10 cellular contexts compared by ENCODE assay signal in the genomic region with DNA sequence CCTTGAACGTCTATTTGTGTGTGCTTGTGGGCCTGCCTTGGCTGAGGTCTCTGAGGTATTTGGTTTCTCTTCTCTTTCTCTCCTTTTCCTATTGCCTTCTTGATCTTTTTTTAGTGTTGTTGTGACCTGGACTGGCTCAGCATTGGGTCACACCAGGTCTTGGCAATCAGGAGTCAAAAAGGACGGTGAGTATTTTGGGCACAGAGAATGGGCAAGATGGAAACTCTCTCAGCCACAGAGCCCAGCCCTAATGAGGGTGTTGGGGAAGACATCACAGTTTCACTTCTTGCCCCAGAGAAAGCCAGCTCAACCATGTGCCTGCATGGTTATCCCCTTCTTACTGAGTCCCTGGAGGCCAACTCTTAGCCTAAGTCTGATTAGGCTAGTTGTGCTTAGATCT. TPM values are rescaled to one million over a fixed set of nuclear protein-coding genes. Genes with fewer than 3 reads are reported as not detected.
A peak's percentile ranks its signal among the peaks of the same experiment; 100 is the strongest.
DNase-seq lines count a peak whose midpoint lies in the region; ATAC-seq and TF ChIP-seq lines count a peak whose summit lies in the region.
"Had no signal": no experiment of that assay in that cellular context is flagged by ENCODE, and none has a peak within 500 bp of the region (broad histone marks: within the 10 kb centered on the region; RNA-seq: fewer than 3 reads in every experiment).

No MANE protein-coding gene starts in this region.

- H3K27ac Mint-ChIP-seq in activated CD8-positive, alpha-beta T cell treated with anti-CD3 and anti-CD28 coated beads, Interleukin-2, amount 10 ng/mL, durations not matched to agents 7 days and 5 days = no peak overlapping the region
- no peak overlapping the region for H3K27ac Mint-ChIP-seq in activated CD8-positive, alpha-beta T cell treated with anti-CD3 and anti-CD28 coated beads for 36 hours
- H3K27ac Mint-ChIP-seq: brain had no signal

- intact Hi-C loops in activated CD8-positive, alpha-beta T cell treated with anti-CD3 and anti-CD28 coated beads for 36 hours (cut with micrococcal nuclease) = no loop called here
- intact Hi-C loops in psoas muscle (cut with DNase I) = loop anchor here in 1 of 2 donors (5.0 to 10.0 kb wide), 2 partner anchors 66 to 113 kb away; no protein-coding TSS in a partner anchor

- H3K4me3 Mint-ChIP-seq in activated CD8-positive, alpha-beta T cell treated with anti-CD3 and anti-CD28 coated beads, Interleukin-2, amount 10 ng/mL, durations not matched to agents 7 days and 5 days = no peak overlapping the region
- no peak overlapping the region for H3K4me3 Mint-ChIP-seq in activated CD8-positive, alpha-beta T cell treated with anti-CD3 and anti-CD28 coated beads for 36 hours
- H3K4me3 Mint-ChIP-seq: brain had no signal

- H3K27me3 ChIP-seq in psoas muscle (ENCODE audit: insufficient read depth in 3 of 3, low read length in 2 of 3) = no peaks in the 10 kb centered on the region
- H3K27me3 ChIP-seq: tibial artery had no signal

- H3K27me3 Mint-ChIP-seq in activated CD8-positive, alpha-beta T cell treated with anti-CD3 and anti-CD28 coated beads, Interleukin-2, amount 10 ng/mL, durations not matched to agents 7 days and 5 days (ENCODE audit: low read depth) = no peaks in the 10 kb centered on the region
- no peaks in the 10 kb centered on the region for H3K27me3 Mint-ChIP-seq in activated CD8-positive, alpha-beta T cell treated with anti-CD3 and anti-CD28 coated beads for 36 hours
- H3K27me3 Mint-ChIP-seq: brain had no signal

- ATAC-seq in activated CD8-positive, alpha-beta T cell treated with anti-CD3 and anti-CD28 coated beads, Interleukin-2, amount 10 ng/mL, durations not matched to agents 7 days and 5 days = no peak
- ATAC-seq in activated CD8-positive, alpha-beta T cell treated with anti-CD3 and anti-CD28 coated beads for 36 hours = no peak
- ATAC-seq in GM21786 (IDR thresholded peaks at IDR 0.05; ENCODE audit: unreplicated experiment) = peak; percentile 92
- peak; percentile 92 for ATAC-seq in HG03457 (IDR thresholded peaks at IDR 0.05; ENCODE audit: unreplicated experiment)
- ATAC-seq in psoas muscle = no peak
- ATAC-seq in HG02970 (IDR thresholded peaks at IDR 0.05; ENCODE audit: low FRiP score, unreplicated experiment) = no peak

- 27 to 37% (median 32%) methylated on average over 2 of the region's 2 CpGs for WGBS in psoas muscle, 3 donors

- CTCF ChIA-PET in activated CD8-positive, alpha-beta T cell treated with anti-CD3 and anti-CD28 coated beads, Interleukin-2, amount 10 ng/mL, durations not matched to agents 7 days and 5 days (lab: Charles Lee) = no interaction called here
- CTCF ChIA-PET in activated CD8-positive, alpha-beta T cell treated with anti-CD3 and anti-CD28 coated beads for 36 hours (lab: Charles Lee) = interaction anchor here (1.0 to 1.5 kb wide), 7 partner anchors 8 to 280 kb away, joined by 3 to 4 read pairs (median 4); a partner anchor contains a TSS

- H3K27ac ChIP-seq in psoas muscle = peak overlapping the region; percentile 54
- H3K27ac ChIP-seq: tibial artery had no signal

- POLR2A ChIA-PET in activated CD8-positive, alpha-beta T cell treated with anti-CD3 and anti-CD28 coated beads, Interleukin-2, amount 10 ng/mL, durations not matched to agents 7 days and 5 days (lab: Charles Lee) = no interaction called here
- POLR2A ChIA-PET in activated CD8-positive, alpha-beta T cell treated with anti-CD3 and anti-CD28 coated beads for 36 hours (lab: Charles Lee) = interaction anchor here (0.6 kb wide), 1 partner anchor 97 kb away, joined by 4 read pairs; no protein-coding TSS in a partner anchor

- peaks cover 21% of the 10 kb centered on the region for H3K4me1 ChIP-seq in psoas muscle

- H3K9me3 Mint-ChIP-seq in activated CD8-positive, alpha-beta T cell treated with anti-CD3 and anti-CD28 coated beads, Interleukin-2, amount 10 ng/mL, durations not matched to agents 7 days and 5 days (ENCODE audit: insufficient read depth) = no peaks in the 10 kb centered on the region
- no peaks in the 10 kb centered on the region for H3K9me3 Mint-ChIP-seq in activated CD8-positive, alpha-beta T cell treated with anti-CD3 and anti-CD28 coated beads for 36 hours
- H3K9me3 Mint-ChIP-seq: brain had no signal

- H3K4me3 ChIP-seq in psoas muscle = no peak overlapping the region
- H3K4me3 ChIP-seq: tibial artery had no signal

- no peaks in the 10 kb centered on the region for H3K36me3 ChIP-seq in psoas muscle (ENCODE audit: insufficient read depth in 1 of 2, low read depth in 1 of 2)
- H3K36me3 ChIP-seq: tibial artery had no signal

- DNase-seq in activated CD8-positive, alpha-beta T cell treated with anti-CD3 and anti-CD28 coated beads, Interleukin-2, amount 10 ng/mL, durations not matched to agents 7 days and 5 days = peak; percentile 13
- DNase-seq in activated CD8-positive, alpha-beta T cell treated with anti-CD3 and anti-CD28 coated beads for 36 hours = no peak
- DNase-seq in psoas muscle (no peak), Kasumi-1 (lab: John Stamatoyannopoulos, UW) (no peak), NCI-H526 treated with DMSO at 0.1 percent for 48 hours (lab: John Stamatoyannopoulos, UW) (no peak)
- DNase-seq: tibial artery had no signal

- H3K9me3 ChIP-seq in psoas muscle = no peaks in the 10 kb centered on the region
- H3K9me3 ChIP-seq: tibial artery had no signal

- TF ChIP-seq CTCF in activated CD8-positive, alpha-beta T cell treated with anti-CD3 and anti-CD28 coated beads for 36 hours (IDR thresholded peaks at IDR 0.05) = no peak
- TF ChIP-seq CTCF in psoas muscle (IDR thresholded peaks at IDR 0.05) = no peak

- no peaks in the 10 kb centered on the region for H3K4me1 Mint-ChIP-seq in activated CD8-positive, alpha-beta T cell treated with anti-CD3 and anti-CD28 coated beads, Interleukin-2, amount 10 ng/mL, durations not matched to agents 7 days and 5 days (ENCODE audit: low read depth)
- peaks cover 3% of the 10 kb centered on the region for H3K4me1 Mint-ChIP-seq in activated CD8-positive, alpha-beta T cell treated with anti-CD3 and anti-CD28 coated beads for 36 hours (ENCODE audit: low read depth)

- no peaks in the 10 kb centered on the region for H3K36me3 Mint-ChIP-seq in activated CD8-positive, alpha-beta T cell treated with anti-CD3 and anti-CD28 coated beads, Interleukin-2, amount 10 ng/mL, durations not matched to agents 7 days and 5 days (ENCODE audit: low read depth)
- no peaks in the 10 kb centered on the region for H3K36me3 Mint-ChIP-seq in activated CD8-positive, alpha-beta T cell treated with anti-CD3 and anti-CD28 coated beads for 36 hours (ENCODE audit: low read depth)
- H3K36me3 Mint-ChIP-seq: brain had no signal

RNA-seq across cellular contexts. Expression of a gene that starts 13.7 kb away (rescaled TPM):
- total RNA-seq in activated CD8-positive, alpha-beta T cell treated with anti-CD3 and anti-CD28 coated beads, Interleukin-2, amount 10 ng/mL, durations not matched to agents 7 days and 5 days = 10 to 100 TPM; 12.9 to 19.4 TPM
- 10 to 100 TPM; 23.3 to 25.9 TPM for total RNA-seq in activated CD8-positive, alpha-beta T cell treated with anti-CD3 and anti-CD28 coated beads for 36 hours
- 10 to 100 TPM; 14.4 to 21.1 (median 18.3) TPM for total RNA-seq in psoas muscle
- polyA plus RNA-seq in psoas muscle = 10 to 100 TPM; 22.5 to 26.7 (median 22.6) TPM

Comparison
In these comparisons a context has a peak if more than half of its experiments do, and no peak if none do; other contexts are left out.
1. ATAC-seq: peak in GM21786 (single experiment) and HG03457 (single experiment); none in activated CD8-positive, alpha-beta T cell treated with anti-CD3 and anti-CD28 coated beads, Interleukin-2, amount 10 ng/mL, durations not matched to agents 7 days and 5 days (single experiment), activated CD8-positive, alpha-beta T cell treated with anti-CD3 and anti-CD28 coated beads for 36 hours (single experiment), psoas muscle (0 of 4) and HG02970 (single experiment).